In the genomic region with DNA sequence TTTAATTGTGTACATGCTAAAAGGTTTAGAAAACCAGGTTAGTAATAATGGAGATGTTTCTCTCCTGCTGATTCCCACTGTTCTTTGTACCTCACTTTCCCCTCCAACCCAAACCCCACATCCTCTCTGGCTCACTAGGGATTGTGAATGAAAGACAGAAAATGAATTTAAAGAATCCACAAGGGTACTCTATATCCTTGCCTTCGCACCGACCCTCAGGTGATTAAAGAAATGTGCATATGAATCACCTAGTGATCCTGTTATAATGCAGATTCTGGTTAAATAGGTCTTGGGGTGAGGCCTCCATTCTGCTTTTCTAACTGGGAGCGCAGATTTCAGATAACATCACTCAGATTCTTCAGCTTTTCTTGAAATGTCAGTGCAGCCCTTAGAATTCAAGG, we compare ENCODE assay signal across 36 cellular contexts.
"Had no signal": no experiment of that assay in that cellular context is flagged by ENCODE, and none has a peak within 500 bp of the region (broad histone marks: within the 10 kb centered on the region; RNA-seq: fewer than 3 reads in every experiment).

No MANE protein-coding gene starts in this region.

- ATAC-seq: activated CD4-positive, CD25-positive, alpha-beta regulatory T cell treated with anti-CD3 and anti-CD28 coated beads, Interleukin-2, amount 50 U/mL, for 24 hours; gastroesophageal sphincter; left ventricle myocardium superior; sciatic nerve; stimulated activated memory B cell treated with anti-CD40 and anti-IgM and Interleukin-4, amounts not matched to agents 10 μg/mL and 1 μg/mL and 100 μg/mL, for 72 hours; stimulated activated naive CD8-positive, alpha-beta T cell treated with anti-CD3 and anti-CD28 coated beads, Interleukin-15, amount 100 ng/mL, for 72 hours had no signal

- H3K4me1 Mint-ChIP-seq: activated naive CD8-positive, alpha-beta T cell treated with anti-CD3 and anti-CD28 coated beads, Interleukin-2, amount 10 ng/mL, durations not matched to agents 7 days and 5 days; naive B cell; stimulated activated memory B cell treated with anti-CD40 and anti-IgM and Interleukin-4, amounts not matched to agents 10 μg/mL and 1 μg/mL and 100 μg/mL, for 72 hours; stimulated activated naive CD8-positive, alpha-beta T cell treated with anti-CD3 and anti-CD28 coated beads, Interleukin-15, amount 100 ng/mL, for 72 hours had no signal

- H3K4me2 ChIP-seq: hepatocyte had no signal

- H3K4me1 ChIP-seq: ascending aorta, gastroesophageal sphincter, vagina had no signal

- H3K9me3 ChIP-seq: ascending aorta, gastroesophageal sphincter, vagina had no signal

- H3K36me3 ChIP-seq: ascending aorta, brain microvascular endothelial cell, gastroesophageal sphincter, ovary, vagina had no signal

- H2AFZ ChIP-seq: hepatocyte had no signal

- DNase-seq: activated CD4-positive, alpha-beta T cell treated with anti-CD3 and anti-CD28 coated beads for 48 hours; activated CD4-positive, alpha-beta T cell treated with anti-CD3 and anti-CD28 coated beads, Interleukin-2, amount 50 U/mL, for 48 hours; activated CD8-positive, alpha-beta memory T cell treated with anti-CD3 and anti-CD28 coated beads for 24 hours; activated CD8-positive, alpha-beta memory T cell treated with anti-CD3 and anti-CD28 coated beads, Interleukin-2, amount 50 U/mL, for 4 hours; activated effector memory CD4-positive, alpha-beta T cell treated with anti-CD3 and anti-CD28 coated beads, Interleukin-2, amount 50 U/mL, for 16 hours; activated naive CD4-positive, alpha-beta T cell treated with anti-CD3 and anti-CD28 coated beads for 36 hours; activated naive CD8-positive, alpha-beta T cell treated with anti-CD3 and anti-CD28 coated beads, Interleukin-2, amount 10 ng/mL, durations not matched to agents 7 days and 5 days; activated T-cell treated with anti-CD3 and anti-CD28 coated beads, Interleukin-2, amount 50 U/mL, for 1 hour; brain microvascular endothelial cell; dorsolateral prefrontal cortex; effector memory CD4-positive, alpha-beta T cell; erythroblast; islet precursor cell; left ventricle myocardium superior; naive B cell; nephron progenitor cell; ovary; stimulated activated CD4-positive, alpha-beta T cell treated with anti-CD3 and anti-CD28 coated beads, Interleukin-12 subunit alpha, Interleukin-12 subunit beta, amount 100 ng/mL, for 4 hours; stimulated activated CD4-positive, alpha-beta T cell treated with anti-CD3 and anti-CD28 coated beads, Interleukin-4, amount 100 ng/mL, for 24 hours; stimulated activated naive CD8-positive, alpha-beta T cell treated with anti-CD3 and anti-CD28 coated beads, Interleukin-15, amount 100 ng/mL, for 72 hours; substantia nigra; T-helper 9 cell had no signal

- FAIRE-seq: TTC549 had no signal

- H3K36me3 Mint-ChIP-seq: activated naive CD8-positive, alpha-beta T cell treated with anti-CD3 and anti-CD28 coated beads, Interleukin-2, amount 10 ng/mL, durations not matched to agents 7 days and 5 days; naive B cell; stimulated activated memory B cell treated with anti-CD40 and anti-IgM and Interleukin-4, amounts not matched to agents 10 μg/mL and 1 μg/mL and 100 μg/mL, for 72 hours; type B pancreatic cell had no signal

- H3K9me3 Mint-ChIP-seq: activated naive CD4-positive, alpha-beta T cell treated with anti-CD3 and anti-CD28 coated beads for 36 hours; activated naive CD8-positive, alpha-beta T cell treated with anti-CD3 and anti-CD28 coated beads, Interleukin-2, amount 10 ng/mL, durations not matched to agents 7 days and 5 days; activated T-helper 1 cell treated with anti-CD3 and anti-CD28 coated beads, Interleukin-12 subunit alpha, Interleukin-12 subunit beta, Interleukin-2, Interleukin-4 antibody, amounts not matched to agents 30 ng/mL and 10 ng/mL and 1 ng/mL, durations not matched to agents 14 hours and 24 hours and 36 hours; nephron progenitor cell; stimulated activated memory B cell treated with anti-CD40 and anti-IgM and Interleukin-4, amounts not matched to agents 10 μg/mL and 1 μg/mL and 100 μg/mL, for 72 hours; type B pancreatic cell had no signal

- H3K4me3 ChIP-seq: ascending aorta, coronary artery, dorsolateral prefrontal cortex, gastroesophageal sphincter, hepatocyte, ovary, skin epidermis, vagina had no signal

- H3K79me2 ChIP-seq: hepatocyte had no signal

- H3K4me3 Mint-ChIP-seq: activated naive CD4-positive, alpha-beta T cell treated with anti-CD3 and anti-CD28 coated beads for 36 hours; activated naive CD8-positive, alpha-beta T cell treated with anti-CD3 and anti-CD28 coated beads, Interleukin-2, amount 10 ng/mL, durations not matched to agents 7 days and 5 days; activated T-helper 1 cell treated with anti-CD3 and anti-CD28 coated beads, Interleukin-12 subunit alpha, Interleukin-12 subunit beta, Interleukin-2, Interleukin-4 antibody, amounts not matched to agents 30 ng/mL and 10 ng/mL and 1 ng/mL, durations not matched to agents 14 hours and 24 hours and 36 hours; nephron progenitor cell; stimulated activated memory B cell treated with anti-CD40 and anti-IgM and Interleukin-4, amounts not matched to agents 10 μg/mL and 1 μg/mL and 100 μg/mL, for 72 hours; stimulated activated naive CD8-positive, alpha-beta T cell treated with anti-CD3 and anti-CD28 coated beads, Interleukin-15, amount 100 ng/mL, for 72 hours; type B pancreatic cell had no signal

- H3K27ac Mint-ChIP-seq: activated naive CD4-positive, alpha-beta T cell treated with anti-CD3 and anti-CD28 coated beads for 36 hours; activated naive CD8-positive, alpha-beta T cell treated with anti-CD3 and anti-CD28 coated beads, Interleukin-2, amount 10 ng/mL, durations not matched to agents 7 days and 5 days; activated T-helper 1 cell treated with anti-CD3 and anti-CD28 coated beads, Interleukin-12 subunit alpha, Interleukin-12 subunit beta, Interleukin-2, Interleukin-4 antibody, amounts not matched to agents 30 ng/mL and 10 ng/mL and 1 ng/mL, durations not matched to agents 14 hours and 24 hours and 36 hours; nephron progenitor cell; progenitor cell of endocrine pancreas; stimulated activated memory B cell treated with anti-CD40 and anti-IgM and Interleukin-4, amounts not matched to agents 10 μg/mL and 1 μg/mL and 100 μg/mL, for 72 hours; stimulated activated naive CD8-positive, alpha-beta T cell treated with anti-CD3 and anti-CD28 coated beads, Interleukin-15, amount 100 ng/mL, for 72 hours; type B pancreatic cell had no signal

- H3K27ac ChIP-seq: ascending aorta, brain microvascular endothelial cell, coronary artery, dorsolateral prefrontal cortex, gastroesophageal sphincter, hepatocyte, ovary, skin epidermis, vagina, VCaP had no signal

- H3K27me3 ChIP-seq: ascending aorta, brain microvascular endothelial cell, ovary, vagina had no signal
